In the genomic region with DNA sequence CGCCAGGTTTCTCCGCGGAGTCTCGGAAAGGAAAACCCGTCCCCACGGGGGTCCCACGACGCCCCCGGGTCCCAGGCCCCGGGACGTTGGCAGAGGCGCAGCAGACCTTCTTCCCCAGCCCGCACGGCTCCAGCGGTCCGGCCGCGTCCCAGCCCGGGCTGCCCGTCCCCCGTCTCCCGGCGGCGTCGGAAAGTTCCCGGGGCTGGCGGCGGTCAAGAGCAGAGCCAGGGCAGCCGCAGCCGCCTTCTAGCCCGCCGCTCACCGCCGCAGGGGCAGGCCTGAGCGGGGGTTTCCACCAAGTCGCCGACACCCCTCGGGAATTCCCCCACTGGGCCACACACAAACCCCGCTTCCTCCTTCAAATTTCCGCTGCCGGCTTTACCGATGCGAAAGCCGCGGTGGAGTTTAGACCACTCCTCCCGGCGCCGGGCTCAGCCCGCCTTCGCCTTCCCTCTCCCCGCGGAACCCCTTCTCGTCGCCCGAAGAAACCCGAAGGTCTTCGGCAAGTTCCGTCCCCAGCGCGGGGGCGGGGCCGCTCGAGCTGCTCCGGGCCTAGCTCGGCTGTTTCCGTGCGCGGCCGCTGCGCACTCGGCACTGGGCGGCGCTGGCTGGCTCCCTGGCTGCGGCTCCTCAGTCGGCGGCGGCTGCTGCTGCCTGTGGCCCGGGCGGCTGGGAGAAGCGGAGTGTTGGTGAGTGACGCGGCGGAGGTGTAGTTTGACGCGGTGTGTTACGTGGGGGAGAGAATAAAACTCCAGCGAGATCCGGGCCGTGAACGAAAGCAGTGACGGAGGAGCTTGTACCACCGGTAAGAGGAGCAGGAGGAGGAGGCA, we compare ENCODE assay signal across 1 cellular context.
TF ChIP-seq lines count a peak whose summit lies in the region.

A gene (plus strand): TSS at position 633 of the 830 bp plus-strand sequence. CDS start 25,674 bp downstream, outside the sequence.

TF ChIP-seq in HepG2, 621 proteins besides CTCF, POLR2A, EP300 and RAD21 (continued from another document and continues in another):
- TF ChIP-seq FIP1L1 (IDR thresholded peaks at IDR 0.05; ENCODE audit: borderline replicate concordance, insufficient read depth, low read depth, low read length) (no peak), ZNF678 (CRISPR knock-in tag; IDR thresholded peaks at IDR 0.05) (peak; percentile 76; the same call in 1 of the 2 replicates), HDAC2 (CRISPR knock-in tag; IDR thresholded peaks at IDR 0.05) (peak; percentile 57), ZNF724P (CRISPR knock-in tag; IDR thresholded peaks at IDR 0.05; ENCODE audit: borderline replicate concordance) (0 out of 2 replicates have a peak, but pooled peaks have one; percentile 38), SAFB2 (CRISPR knock-in tag; IDR thresholded peaks at IDR 0.05; ENCODE audit: borderline replicate concordance, low read depth) (peak; percentile 89), RFXANK (CRISPR knock-in tag; IDR thresholded peaks at IDR 0.05) (peak; percentile 25; the same call in 1 of the 2 replicates), WIZ (CRISPR knock-in tag; IDR thresholded peaks at IDR 0.05) (no peak), SMAD1 (CRISPR knock-in tag; IDR thresholded peaks at IDR 0.05; ENCODE audit: borderline replicate concordance, low read depth) (peak; percentile 84; the same call in 1 of the 2 replicates), FOXA3 (CRISPR knock-in tag; IDR thresholded peaks at IDR 0.05) (peak; percentile 33; the same call in 1 of the 2 replicates), REL (CRISPR knock-in tag; conservative IDR thresholded peaks at IDR 0.05) (peak; percentile 96), ZNF382 (CRISPR knock-in tag; IDR thresholded peaks at IDR 0.05; ENCODE audit: borderline replicate concordance) (no peak), ETV5 (CRISPR knock-in tag; IDR thresholded peaks at IDR 0.05; ENCODE audit: borderline replicate concordance) (peak; percentile 30)
- TF ChIP-seq, protein P1, sequence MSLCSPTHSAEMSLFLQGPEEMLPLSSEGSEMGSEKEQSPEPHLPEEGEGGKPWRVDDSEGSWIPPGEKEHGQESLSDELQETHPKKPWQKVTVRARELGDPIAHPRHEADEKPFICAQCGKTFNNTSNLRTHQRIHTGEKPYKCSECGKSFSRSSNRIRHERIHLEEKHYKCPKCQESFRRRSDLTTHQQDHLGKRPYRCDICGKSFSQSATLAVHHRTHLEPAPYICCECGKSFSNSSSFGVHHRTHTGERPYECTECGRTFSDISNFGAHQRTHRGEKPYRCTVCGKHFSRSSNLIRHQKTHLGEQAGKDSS (CRISPR knock-in tag; IDR thresholded peaks at IDR 0.05; ENCODE audit: borderline replicate concordance, low read depth), result peak; percentile 94
- TF ChIP-seq, protein P2, sequence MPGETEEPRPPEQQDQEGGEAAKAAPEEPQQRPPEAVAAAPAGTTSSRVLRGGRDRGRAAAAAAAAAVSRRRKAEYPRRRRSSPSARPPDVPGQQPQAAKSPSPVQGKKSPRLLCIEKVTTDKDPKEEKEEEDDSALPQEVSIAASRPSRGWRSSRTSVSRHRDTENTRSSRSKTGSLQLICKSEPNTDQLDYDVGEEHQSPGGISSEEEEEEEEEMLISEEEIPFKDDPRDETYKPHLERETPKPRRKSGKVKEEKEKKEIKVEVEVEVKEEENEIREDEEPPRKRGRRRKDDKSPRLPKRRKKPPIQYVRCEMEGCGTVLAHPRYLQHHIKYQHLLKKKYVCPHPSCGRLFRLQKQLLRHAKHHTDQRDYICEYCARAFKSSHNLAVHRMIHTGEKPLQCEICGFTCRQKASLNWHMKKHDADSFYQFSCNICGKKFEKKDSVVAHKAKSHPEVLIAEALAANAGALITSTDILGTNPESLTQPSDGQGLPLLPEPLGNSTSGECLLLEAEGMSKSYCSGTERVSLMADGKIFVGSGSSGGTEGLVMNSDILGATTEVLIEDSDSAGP (CRISPR knock-in tag; IDR thresholded peaks at IDR 0.05; ENCODE audit: borderline replicate concordance), result peak; percentile 93; the same call in 1 of the 2 replicates
- TF ChIP-seq, protein P3, sequence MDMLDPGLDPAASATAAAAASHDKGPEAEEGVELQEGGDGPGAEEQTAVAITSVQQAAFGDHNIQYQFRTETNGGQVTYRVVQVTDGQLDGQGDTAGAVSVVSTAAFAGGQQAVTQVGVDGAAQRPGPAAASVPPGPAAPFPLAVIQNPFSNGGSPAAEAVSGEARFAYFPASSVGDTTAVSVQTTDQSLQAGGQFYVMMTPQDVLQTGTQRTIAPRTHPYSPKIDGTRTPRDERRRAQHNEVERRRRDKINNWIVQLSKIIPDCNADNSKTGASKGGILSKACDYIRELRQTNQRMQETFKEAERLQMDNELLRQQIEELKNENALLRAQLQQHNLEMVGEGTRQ (IDR thresholded peaks at IDR 0.05; ENCODE audit: low read depth, low read length), result no peak
- TF ChIP-seq, protein P3 (CRISPR knock-in tag; IDR thresholded peaks at IDR 0.05; ENCODE audit: borderline replicate concordance), result no peak; the same call in 1 of the 2 replicates
- TF ChIP-seq, protein P4, sequence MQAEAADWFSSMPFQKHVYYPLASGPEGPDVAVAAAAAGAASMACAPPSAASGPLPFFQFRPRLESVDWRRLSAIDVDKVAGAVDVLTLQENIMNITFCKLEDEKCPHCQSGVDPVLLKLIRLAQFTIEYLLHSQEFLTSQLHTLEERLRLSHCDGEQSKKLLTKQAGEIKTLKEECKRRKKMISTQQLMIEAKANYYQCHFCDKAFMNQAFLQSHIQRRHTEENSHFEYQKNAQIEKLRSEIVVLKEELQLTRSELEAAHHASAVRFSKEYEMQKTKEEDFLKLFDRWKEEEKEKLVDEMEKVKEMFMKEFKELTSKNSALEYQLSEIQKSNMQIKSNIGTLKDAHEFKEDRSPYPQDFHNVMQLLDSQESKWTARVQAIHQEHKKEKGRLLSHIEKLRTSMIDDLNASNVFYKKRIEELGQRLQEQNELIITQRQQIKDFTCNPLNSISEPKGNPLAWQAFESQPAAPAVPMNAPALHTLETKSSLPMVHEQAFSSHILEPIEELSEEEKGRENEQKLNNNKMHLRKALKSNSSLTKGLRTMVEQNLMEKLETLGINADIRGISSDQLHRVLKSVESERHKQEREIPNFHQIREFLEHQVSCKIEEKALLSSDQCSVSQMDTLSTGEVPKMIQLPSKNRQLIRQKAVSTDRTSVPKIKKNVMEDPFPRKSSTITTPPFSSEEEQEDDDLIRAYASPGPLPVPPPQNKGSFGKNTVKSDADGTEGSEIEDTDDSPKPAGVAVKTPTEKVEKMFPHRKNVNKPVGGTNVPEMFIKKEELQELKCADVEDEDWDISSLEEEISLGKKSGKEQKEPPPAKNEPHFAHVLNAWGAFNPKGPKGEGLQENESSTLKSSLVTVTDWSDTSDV (CRISPR knock-in tag; IDR thresholded peaks at IDR 0.05), result 0 out of 2 replicates have a peak, but pooled peaks have one; percentile 47
- TF ChIP-seq, protein P5, sequence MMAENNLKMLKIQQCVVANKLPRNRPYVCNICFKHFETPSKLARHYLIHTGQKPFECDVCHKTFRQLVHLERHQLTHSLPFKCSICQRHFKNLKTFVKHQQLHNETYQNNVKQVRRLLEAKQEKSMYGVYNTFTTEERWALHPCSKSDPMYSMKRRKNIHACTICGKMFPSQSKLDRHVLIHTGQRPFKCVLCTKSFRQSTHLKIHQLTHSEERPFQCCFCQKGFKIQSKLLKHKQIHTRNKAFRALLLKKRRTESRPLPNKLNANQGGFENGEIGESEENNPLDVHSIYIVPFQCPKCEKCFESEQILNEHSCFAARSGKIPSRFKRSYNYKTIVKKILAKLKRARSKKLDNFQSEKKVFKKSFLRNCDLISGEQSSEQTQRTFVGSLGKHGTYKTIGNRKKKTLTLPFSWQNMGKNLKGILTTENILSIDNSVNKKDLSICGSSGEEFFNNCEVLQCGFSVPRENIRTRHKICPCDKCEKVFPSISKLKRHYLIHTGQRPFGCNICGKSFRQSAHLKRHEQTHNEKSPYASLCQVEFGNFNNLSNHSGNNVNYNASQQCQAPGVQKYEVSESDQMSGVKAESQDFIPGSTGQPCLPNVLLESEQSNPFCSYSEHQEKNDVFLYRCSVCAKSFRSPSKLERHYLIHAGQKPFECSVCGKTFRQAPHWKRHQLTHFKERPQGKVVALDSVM (CRISPR knock-in tag; IDR thresholded peaks at IDR 0.05), result peak; percentile 54; the same call in 1 of the 2 replicates
- TF ChIP-seq, protein P6, sequence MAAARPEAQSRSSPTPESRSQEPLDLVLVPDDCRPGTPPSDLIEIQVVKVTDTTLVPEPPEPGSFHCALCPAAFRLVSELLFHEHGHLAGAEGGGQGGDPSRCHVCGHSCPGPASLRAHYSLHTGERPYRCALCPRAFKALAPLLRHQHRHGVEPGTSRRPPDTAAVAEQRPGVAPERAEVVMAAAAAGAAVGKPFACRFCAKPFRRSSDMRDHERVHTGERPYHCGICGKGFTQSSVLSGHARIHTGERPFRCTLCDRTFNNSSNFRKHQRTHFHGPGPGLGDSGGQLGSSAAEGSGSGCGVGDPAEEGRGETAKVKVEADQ (CRISPR knock-in tag; IDR thresholded peaks at IDR 0.05; ENCODE audit: borderline replicate concordance), result peak; percentile 83; the same call in 1 of the 2 replicates
- TF ChIP-seq, protein P7, sequence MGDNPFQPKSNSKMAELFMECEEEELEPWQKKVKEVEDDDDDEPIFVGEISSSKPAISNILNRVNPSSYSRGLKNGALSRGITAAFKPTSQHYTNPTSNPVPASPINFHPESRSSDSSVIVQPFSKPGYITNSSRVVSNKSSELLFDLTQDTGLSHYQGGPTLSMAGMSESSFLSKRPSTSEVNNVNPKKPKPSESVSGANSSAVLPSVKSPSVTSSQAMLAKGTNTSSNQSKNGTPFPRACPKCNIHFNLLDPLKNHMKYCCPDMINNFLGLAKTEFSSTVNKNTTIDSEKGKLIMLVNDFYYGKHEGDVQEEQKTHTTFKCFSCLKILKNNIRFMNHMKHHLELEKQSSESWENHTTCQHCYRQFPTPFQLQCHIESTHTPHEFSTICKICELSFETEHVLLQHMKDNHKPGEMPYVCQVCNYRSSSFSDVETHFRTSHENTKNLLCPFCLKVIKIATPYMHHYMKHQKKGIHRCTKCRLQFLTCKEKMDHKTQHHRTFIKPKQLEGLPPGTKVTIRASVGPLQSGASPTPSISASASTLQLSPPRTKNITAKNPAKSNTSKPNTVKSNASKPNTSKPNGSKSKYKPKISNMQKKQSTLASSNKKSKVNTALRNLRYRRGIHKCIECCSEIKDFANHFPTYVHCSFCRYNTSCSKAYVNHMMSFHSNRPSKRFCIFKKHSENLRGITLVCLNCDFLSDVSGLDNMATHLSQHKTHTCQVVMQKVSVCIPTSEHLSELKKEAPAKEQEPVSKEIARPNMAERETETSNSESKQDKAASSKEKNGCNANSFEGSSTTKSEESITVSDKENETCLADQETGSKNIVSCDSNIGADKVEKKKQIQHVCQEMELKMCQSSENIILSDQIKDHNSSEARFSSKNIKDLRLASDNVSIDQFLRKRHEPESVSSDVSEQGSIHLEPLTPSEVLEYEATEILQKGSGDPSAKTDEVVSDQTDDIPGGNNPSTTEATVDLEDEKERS (CRISPR knock-in tag; IDR thresholded peaks at IDR 0.05), result peak; percentile 36; the same call in 1 of the 2 replicates
- TF ChIP-seq, protein P8, sequence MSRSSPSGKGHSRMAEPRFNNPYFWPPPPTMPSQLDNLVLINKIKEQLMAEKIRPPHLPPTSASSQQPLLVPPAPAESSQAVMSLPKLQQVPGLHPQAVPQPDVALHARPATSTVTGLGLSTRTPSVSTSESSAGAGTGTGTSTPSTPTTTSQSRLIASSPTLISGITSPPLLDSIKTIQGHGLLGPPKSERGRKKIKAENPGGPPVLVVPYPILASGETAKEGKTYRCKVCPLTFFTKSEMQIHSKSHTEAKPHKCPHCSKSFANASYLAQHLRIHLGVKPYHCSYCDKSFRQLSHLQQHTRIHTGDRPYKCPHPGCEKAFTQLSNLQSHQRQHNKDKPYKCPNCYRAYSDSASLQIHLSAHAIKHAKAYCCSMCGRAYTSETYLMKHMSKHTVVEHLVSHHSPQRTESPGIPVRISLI (CRISPR knock-in tag; IDR thresholded peaks at IDR 0.05; ENCODE audit: borderline replicate concordance), result peak; percentile 58; the same call in 1 of the 2 replicates
- TF ChIP-seq, protein P9, sequence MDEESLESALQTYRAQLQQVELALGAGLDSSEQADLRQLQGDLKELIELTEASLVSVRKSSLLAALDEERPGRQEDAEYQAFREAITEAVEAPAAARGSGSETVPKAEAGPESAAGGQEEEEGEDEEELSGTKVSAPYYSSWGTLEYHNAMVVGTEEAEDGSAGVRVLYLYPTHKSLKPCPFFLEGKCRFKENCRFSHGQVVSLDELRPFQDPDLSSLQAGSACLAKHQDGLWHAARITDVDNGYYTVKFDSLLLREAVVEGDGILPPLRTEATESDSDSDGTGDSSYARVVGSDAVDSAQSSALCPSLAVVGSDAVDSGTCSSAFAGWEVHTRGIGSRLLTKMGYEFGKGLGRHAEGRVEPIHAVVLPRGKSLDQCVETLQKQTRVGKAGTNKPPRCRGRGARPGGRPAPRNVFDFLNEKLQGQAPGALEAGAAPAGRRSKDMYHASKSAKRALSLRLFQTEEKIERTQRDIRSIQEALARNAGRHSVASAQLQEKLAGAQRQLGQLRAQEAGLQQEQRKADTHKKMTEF (CRISPR knock-in tag; IDR thresholded peaks at IDR 0.05), result peak; percentile 87
- TF ChIP-seq, protein P10, sequence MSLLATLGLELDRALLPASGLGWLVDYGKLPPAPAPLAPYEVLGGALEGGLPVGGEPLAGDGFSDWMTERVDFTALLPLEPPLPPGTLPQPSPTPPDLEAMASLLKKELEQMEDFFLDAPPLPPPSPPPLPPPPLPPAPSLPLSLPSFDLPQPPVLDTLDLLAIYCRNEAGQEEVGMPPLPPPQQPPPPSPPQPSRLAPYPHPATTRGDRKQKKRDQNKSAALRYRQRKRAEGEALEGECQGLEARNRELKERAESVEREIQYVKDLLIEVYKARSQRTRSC (CRISPR knock-in tag; IDR thresholded peaks at IDR 0.05; ENCODE audit: low read depth), result peak; percentile 92; the same call in 1 of the 2 replicates
- TF ChIP-seq, protein P11, sequence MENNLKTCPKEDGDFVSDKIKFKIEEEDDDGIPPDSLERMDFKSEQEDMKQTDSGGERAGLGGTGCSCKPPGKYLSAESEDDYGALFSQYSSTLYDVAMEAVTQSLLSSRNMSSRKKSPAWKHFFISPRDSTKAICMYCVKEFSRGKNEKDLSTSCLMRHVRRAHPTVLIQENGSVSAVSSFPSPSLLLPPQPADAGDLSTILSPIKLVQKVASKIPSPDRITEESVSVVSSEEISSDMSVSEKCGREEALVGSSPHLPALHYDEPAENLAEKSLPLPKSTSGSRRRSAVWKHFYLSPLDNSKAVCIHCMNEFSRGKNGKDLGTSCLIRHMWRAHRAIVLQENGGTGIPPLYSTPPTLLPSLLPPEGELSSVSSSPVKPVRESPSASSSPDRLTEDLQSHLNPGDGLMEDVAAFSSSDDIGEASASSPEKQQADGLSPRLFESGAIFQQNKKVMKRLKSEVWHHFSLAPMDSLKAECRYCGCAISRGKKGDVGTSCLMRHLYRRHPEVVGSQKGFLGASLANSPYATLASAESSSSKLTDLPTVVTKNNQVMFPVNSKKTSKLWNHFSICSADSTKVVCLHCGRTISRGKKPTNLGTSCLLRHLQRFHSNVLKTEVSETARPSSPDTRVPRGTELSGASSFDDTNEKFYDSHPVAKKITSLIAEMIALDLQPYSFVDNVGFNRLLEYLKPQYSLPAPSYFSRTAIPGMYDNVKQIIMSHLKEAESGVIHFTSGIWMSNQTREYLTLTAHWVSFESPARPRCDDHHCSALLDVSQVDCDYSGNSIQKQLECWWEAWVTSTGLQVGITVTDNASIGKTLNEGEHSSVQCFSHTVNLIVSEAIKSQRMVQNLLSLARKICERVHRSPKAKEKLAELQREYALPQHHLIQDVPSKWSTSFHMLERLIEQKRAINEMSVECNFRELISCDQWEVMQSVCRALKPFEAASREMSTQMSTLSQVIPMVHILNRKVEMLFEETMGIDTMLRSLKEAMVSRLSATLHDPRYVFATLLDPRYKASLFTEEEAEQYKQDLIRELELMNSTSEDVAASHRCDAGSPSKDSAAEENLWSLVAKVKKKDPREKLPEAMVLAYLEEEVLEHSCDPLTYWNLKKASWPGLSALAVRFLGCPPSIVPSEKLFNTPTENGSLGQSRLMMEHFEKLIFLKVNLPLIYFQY (CRISPR knock-in tag; IDR thresholded peaks at IDR 0.05; ENCODE audit: borderline replicate concordance), result peak; percentile 16; the same call in 1 of the 2 replicates
